Comparison of ENCODE assay signal across 9 cellular contexts in the genomic region with DNA sequence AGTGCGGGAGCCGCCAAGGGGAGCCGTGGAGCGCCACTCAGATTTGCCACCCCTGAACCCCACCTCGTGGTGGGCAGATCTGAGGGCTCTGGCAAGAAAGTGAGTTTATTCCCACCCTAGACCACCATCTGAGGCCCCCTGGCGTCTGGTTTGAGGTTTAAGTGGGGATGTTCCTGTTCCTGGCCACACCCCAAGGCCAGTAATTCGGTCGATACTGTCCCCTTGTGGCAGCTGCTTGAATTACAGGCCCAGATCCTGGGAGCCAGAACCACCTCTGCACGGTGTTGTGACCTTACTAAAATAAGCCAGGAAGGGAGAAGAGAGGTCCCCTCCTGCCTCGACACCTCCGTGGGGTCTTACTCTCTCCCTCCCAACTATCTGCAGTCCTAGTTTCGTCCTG. TPM values are rescaled to one million over a fixed set of nuclear protein-coding genes. Genes with fewer than 3 reads are reported as not detected.
DNase-seq lines count a peak whose midpoint lies in the region; ATAC-seq and TF ChIP-seq lines count a peak whose summit lies in the region.
"Had no signal": no experiment of that assay in that cellular context is flagged by ENCODE, and none has a peak within 500 bp of the region (broad histone marks: within the 10 kb centered on the region; RNA-seq: fewer than 3 reads in every experiment).

No MANE protein-coding gene starts in this region.

- H2AFZ ChIP-seq in MM.1S (ENCODE audit: low read length) (no peak overlapping the region), osteoblast (ENCODE audit: low read length) (no peak overlapping the region)

- DNase-seq in ELF-1 (ENCODE audit: low read depth, low spot score) = peak; percentile 79
- DNase-seq in MM.1S = peak; percentile 39
- no peak for DNase-seq in astrocyte of the cerebellum (ENCODE audit: low read depth)
- DNase-seq in osteoblast (ENCODE audit: insufficient read length, low spot score, missing footprints) = peak; percentile 42
- no peak for DNase-seq in T-helper 9 cell
- DNase-seq in lower leg skin (ENCODE audit: low spot score in 2 of 2) = no peak
- no peak for DNase-seq in NCI-H2081 treated with DMSO at 0.1 percent for 48 hours (lab: John Stamatoyannopoulos, UW)

- WGBS in lower leg skin, 2 donors = 79 to 82% methylated on average over 11 to 12 of the region's 12 CpGs

- H3K79me2 ChIP-seq in MM.1S (ENCODE audit: low read length) = peaks cover 21% of the 10 kb centered on the region
- H3K79me2 ChIP-seq in osteoblast (ENCODE audit: insufficient read depth, low read length) = peaks cover 21% of the 10 kb centered on the region

- no peak overlapping the region for H3K9ac ChIP-seq in MM.1S (ENCODE audit: low read length)

- no peaks in the 10 kb centered on the region for H3K9me3 ChIP-seq in MM.1S (replicated peaks; ENCODE audit: insufficient read depth, low read length)
- no peaks in the 10 kb centered on the region for H3K9me3 ChIP-seq in osteoblast (ENCODE audit: low read depth, low read length)

- H3K4me2 ChIP-seq in MM.1S (ENCODE audit: low read depth, low read length) (no peak overlapping the region), osteoblast (ENCODE audit: insufficient read depth, low read length) (no peak overlapping the region)

- no peak for ATAC-seq in GM18511 (IDR thresholded peaks at IDR 0.05; ENCODE audit: unreplicated experiment)

- intact Hi-C loops in lower leg skin (cut with DNase I; ENCODE audit: low total_unique reads) = no loop called here

- no peaks in the 10 kb centered on the region for H3K36me3 ChIP-seq in MM.1S (replicated peaks; ENCODE audit: insufficient read depth, low read length)
- H3K36me3 ChIP-seq in osteoblast (ENCODE audit: insufficient read depth, low read length) = peaks cover 35% of the 10 kb centered on the region

- H3K27me3 ChIP-seq in MM.1S (replicated peaks; ENCODE audit: insufficient read depth, low read length) = no peaks in the 10 kb centered on the region
- no peaks in the 10 kb centered on the region for H3K27me3 ChIP-seq in osteoblast (ENCODE audit: insufficient read depth, low read length)
- H3K27me3 ChIP-seq: right atrium auricular region had no signal

- H3K4me1 ChIP-seq in MM.1S (ENCODE audit: low read length) = peaks cover 13% of the 10 kb centered on the region
- no peaks in the 10 kb centered on the region for H3K4me1 ChIP-seq in osteoblast (ENCODE audit: insufficient read depth, low read length)
- H3K4me1 ChIP-seq: right atrium auricular region had no signal

- H4K20me1 ChIP-seq in MM.1S (ENCODE audit: insufficient read depth, low read length) (no peaks in the 10 kb centered on the region), osteoblast (ENCODE audit: insufficient read depth, low read length) (peaks cover 3% of the 10 kb centered on the region)

- no peaks in the 10 kb centered on the region for H3F3A ChIP-seq in MM.1S (ENCODE audit: insufficient read depth, low read length)

- TF ChIP-seq POLR2A in lower leg skin (IDR thresholded peaks at IDR 0.05) = no peak

- TF ChIP-seq CTCF in MM.1S (IDR thresholded peaks at IDR 0.05; ENCODE audit: low read length) = peak; percentile 90
- TF ChIP-seq CTCF in astrocyte of the cerebellum (IDR thresholded peaks at IDR 0.05; ENCODE audit: low read depth, low read length, missing control alignments) = peak; percentile 56
- peak; percentile 48 for TF ChIP-seq CTCF in osteoblast (IDR thresholded peaks at IDR 0.05; ENCODE audit: extremely low read depth, low read depth, low read length)
- no peak for TF ChIP-seq CTCF in lower leg skin (IDR thresholded peaks at IDR 0.05)

- H3K4me3 ChIP-seq in MM.1S (ENCODE audit: low read length) (no peak overlapping the region), astrocyte of the cerebellum (ENCODE audit: low read depth, low read length) (no peak overlapping the region), osteoblast (ENCODE audit: insufficient read depth, low read length) (no peak overlapping the region), lower leg skin (ENCODE audit: low read depth, poor library complexity, severe bottlenecking) (no peak overlapping the region)
- H3K4me3 ChIP-seq: right atrium auricular region had no signal

- H3K27ac ChIP-seq in MM.1S (ENCODE audit: low read length) = no peak overlapping the region
- no peak overlapping the region for H3K27ac ChIP-seq in osteoblast (ENCODE audit: low read depth, low read length)
- H3K27ac ChIP-seq: right atrium auricular region had no signal

- no peaks in the 10 kb centered on the region for H3K9me2 ChIP-seq in MM.1S (replicated peaks; ENCODE audit: insufficient read depth, low read length)

- in situ Hi-C loops in astrocyte of the cerebellum (cut with HindIII; ENCODE audit: low sequenced_read_pairs) = no loop called here

RNA-seq across cellular contexts. Expression of gene LAT, which starts 3.3 kb away (rescaled TPM):
- total RNA-seq in osteoblast (1.2 and 1.4 TPM in 2 replicates), lower leg skin (1 to 10 TPM in 3 of 4 donors, under 1 TPM in 1; 0.88 to 9.0 (median 3.3) TPM)

RNA-seq across cellular contexts. Expression of gene SPNS1, which starts 6.9 kb away (rescaled TPM):
- 50.7 and 51.9 TPM in 2 replicates for total RNA-seq in osteoblast
- total RNA-seq in lower leg skin = 10 to 100 TPM; 24.2 to 34.6 (median 34.0) TPM

RNA-seq across cellular contexts. Expression of gene NFATC2IP, which starts 30.8 kb away (rescaled TPM):
- total RNA-seq in osteoblast (18.1 and 20.0 TPM in 2 replicates), lower leg skin (10 to 100 TPM; 22.0 to 32.8 (median 25.1) TPM)

RNA-seq across cellular contexts. Expression of gene CD19, which starts 49.7 kb away (rescaled TPM):
- total RNA-seq in osteoblast = not detected in 2 replicates
- total RNA-seq in lower leg skin = 1 to 10 TPM in 1 of 4 donors, under 1 TPM in 1, not detected in 2; 0.26 to 1.1 TPM

RNA-seq across cellular contexts. Expression of gene RABEP2, which starts 56.5 kb away (rescaled TPM):
- total RNA-seq in osteoblast = 27.4 and 31.5 TPM in 2 replicates
- total RNA-seq in lower leg skin = 100 to 1,000 TPM in 2 of 4 donors, 10 to 100 TPM in 2; 80.7 to 124 (median 94.9) TPM

Comparison
In these comparisons a context has a peak if more than half of its experiments do, and no peak if none do; other contexts are left out.
1. DNase-seq: peak in ELF-1 (single experiment), MM.1S (single experiment) and osteoblast (single experiment); none in astrocyte of the cerebellum (single experiment), T-helper 9 cell (single experiment), lower leg skin (0 of 2) and NCI-H2081 treated with DMSO at 0.1 percent for 48 hours (single experiment).
2. CTCF ChIP-seq: peak in MM.1S (single experiment), astrocyte of the cerebellum (single experiment) and osteoblast (single experiment); none in lower leg skin (0 of 3).